ENCODE assay signal across 8 cellular contexts in genomic region chr21:45228171-45228641, GRCh38. TPM values are rescaled to one million over a fixed set of nuclear protein-coding genes. Genes with fewer than 3 reads are reported as not detected.
DNase-seq lines count a peak whose midpoint lies in the region; ATAC-seq and TF ChIP-seq lines count a peak whose summit lies in the region.

No MANE protein-coding gene starts in this region.

- H3K27ac Mint-ChIP-seq in activated CD4-positive, alpha-beta T cell treated with anti-CD3 and anti-CD28 coated beads for 36 hours: no peak overlapping the region
- H3K27ac Mint-ChIP-seq in central memory CD8-positive, alpha-beta T cell (ENCODE audit: low read depth): peak overlapping the region; percentile 87

- TF ChIP-seq POLR2A in gastrocnemius medialis (IDR thresholded peaks at IDR 0.05): no peak

- peaks cover 7 to 9% (median 8%) of the 10 kb centered on the region in 3 donors for H3K27me3 ChIP-seq in gastrocnemius medialis

- H3K9me3 Mint-ChIP-seq in activated CD4-positive, alpha-beta T cell treated with anti-CD3 and anti-CD28 coated beads for 36 hours (ENCODE audit: low read depth): no peaks in the 10 kb centered on the region
- H3K9me3 Mint-ChIP-seq in central memory CD8-positive, alpha-beta T cell: no peaks in the 10 kb centered on the region

- no peaks in the 10 kb centered on the region for H3K27me3 Mint-ChIP-seq in activated CD4-positive, alpha-beta T cell treated with anti-CD3 and anti-CD28 coated beads for 36 hours
- no peaks in the 10 kb centered on the region for H3K27me3 Mint-ChIP-seq in central memory CD8-positive, alpha-beta T cell

- ATAC-seq in activated CD4-positive, alpha-beta T cell treated with anti-CD3 and anti-CD28 coated beads for 36 hours: peak; percentile 91
- peak; percentile 74 for ATAC-seq in central memory CD8-positive, alpha-beta T cell (replicated peaks; ENCODE audit: extremely low read depth, poor library complexity, severe bottlenecking)
- peak; percentile 54 to 59 for ATAC-seq in gastrocnemius medialis
- ATAC-seq in HG03196 (IDR thresholded peaks at IDR 0.05; ENCODE audit: unreplicated experiment): no peak
- no peak for ATAC-seq in GM18858 (IDR thresholded peaks at IDR 0.05; ENCODE audit: unreplicated experiment)

- intact Hi-C loops in activated CD4-positive, alpha-beta T cell treated with anti-CD3 and anti-CD28 coated beads for 36 hours (cut with DNase I, micrococcal nuclease): loop anchor here in 1 of 2 experiments (1.0 to 5.0 kb wide), 5 partner anchors 39 to 590 kb away; partner anchors contain the start of gene POFUT2
- intact Hi-C loops in gastrocnemius medialis (cut with DNase I; ENCODE audit: low total_unique reads): no loop called here

- no peak overlapping the region for H3K4me3 ChIP-seq in gastrocnemius medialis

- H3K4me1 ChIP-seq in gastrocnemius medialis: no peaks in the 10 kb centered on the region

- DNase-seq in GOT3 (lab: John Stamatoyannopoulos, UW): peak; percentile 40
- DNase-seq in activated CD4-positive, alpha-beta T cell treated with anti-CD3 and anti-CD28 coated beads for 36 hours: peak; percentile 90
- peak; percentile 59 to 91 for DNase-seq in central memory CD8-positive, alpha-beta T cell (ENCODE audit: low spot score in 2 of 2)
- peak; percentile 29 to 44 for DNase-seq in gastrocnemius medialis
- no peak for DNase-seq in NOMO-1 treated with dmso at 0.1 percent for 144 hours (lab: John Stamatoyannopoulos, UW; ENCODE audit: unreplicated experiment)
- DNase-seq in NCI-H128 (lab: John Stamatoyannopoulos, UW; ENCODE audit: unreplicated experiment): no peak

- H3K36me3 ChIP-seq in gastrocnemius medialis: no peaks in the 10 kb centered on the region

- POLR2A ChIA-PET in activated CD4-positive, alpha-beta T cell treated with anti-CD3 and anti-CD28 coated beads for 36 hours (lab: Charles Lee): interaction anchor here (0.6 to 0.7 kb wide), 2 partner anchors 14 to 60 kb away, joined by 3 to 5 read pairs; partner anchors contain the start of gene POFUT2

- in situ Hi-C loops in gastrocnemius medialis (cut with MboI; ENCODE audit: low sequenced_read_pairs in 4 of 4): no loop called here

- H3K9me3 ChIP-seq in gastrocnemius medialis: no peaks in the 10 kb centered on the region

- TF ChIP-seq CTCF in gastrocnemius medialis (IDR thresholded peaks at IDR 0.05 in 4 of 5, conservative IDR thresholded peaks at IDR 0.05 in 1 of 5): no peak

- CTCF ChIA-PET in activated CD4-positive, alpha-beta T cell treated with anti-CD3 and anti-CD28 coated beads for 36 hours (lab: Charles Lee): interaction anchor here (0.7 to 2.4 kb wide), 5 partner anchors 8 to 91 kb away, joined by 3 to 8 read pairs (median 3); no protein-coding TSS in a partner anchor

- no peak overlapping the region for H3K4me3 Mint-ChIP-seq in activated CD4-positive, alpha-beta T cell treated with anti-CD3 and anti-CD28 coated beads for 36 hours
- peak overlapping the region; percentile 39 for H3K4me3 Mint-ChIP-seq in central memory CD8-positive, alpha-beta T cell

- H3K4me1 Mint-ChIP-seq in activated CD4-positive, alpha-beta T cell treated with anti-CD3 and anti-CD28 coated beads for 36 hours: peaks cover 48% of the 10 kb centered on the region
- H3K4me1 Mint-ChIP-seq in central memory CD8-positive, alpha-beta T cell: peaks cover 53% of the 10 kb centered on the region

- peaks cover 2% of the 10 kb centered on the region for H3K36me3 Mint-ChIP-seq in activated CD4-positive, alpha-beta T cell treated with anti-CD3 and anti-CD28 coated beads for 36 hours (ENCODE audit: low read depth)
- peaks cover 19% of the 10 kb centered on the region for H3K36me3 Mint-ChIP-seq in central memory CD8-positive, alpha-beta T cell (ENCODE audit: insufficient read depth)

- H3K27ac ChIP-seq in gastrocnemius medialis: no peak overlapping the region

RNA-seq across cellular contexts. Expression of gene POFUT2, which starts 59.5 kb away (rescaled TPM):
- 10 to 100 TPM; 14.7 to 14.9 TPM for total RNA-seq in activated CD4-positive, alpha-beta T cell treated with anti-CD3 and anti-CD28 coated beads for 36 hours
- 10 to 100 TPM in 1 of 4 donors, 1 to 10 TPM in 3; 4.8 to 11.0 (median 5.9) TPM for total RNA-seq in gastrocnemius medialis

Comparison
In these comparisons a context has a peak if more than half of its experiments do, and no peak if none do; other contexts are left out.
1. DNase-seq: peak in GOT3 (single experiment), activated CD4-positive, alpha-beta T cell treated with anti-CD3 and anti-CD28 coated beads for 36 hours (single experiment), central memory CD8-positive, alpha-beta T cell (2 of 2) and gastrocnemius medialis (2 of 2); none in NOMO-1 treated with dmso at 0.1 percent for 144 hours (single experiment) and NCI-H128 (single experiment).
2. ATAC-seq: peak in activated CD4-positive, alpha-beta T cell treated with anti-CD3 and anti-CD28 coated beads for 36 hours (single experiment), central memory CD8-positive, alpha-beta T cell (single experiment) and gastrocnemius medialis (2 of 2); none in HG03196 (single experiment) and GM18858 (single experiment).